Comparison of ENCODE assay signal across 10 cellular contexts in the genomic region with DNA sequence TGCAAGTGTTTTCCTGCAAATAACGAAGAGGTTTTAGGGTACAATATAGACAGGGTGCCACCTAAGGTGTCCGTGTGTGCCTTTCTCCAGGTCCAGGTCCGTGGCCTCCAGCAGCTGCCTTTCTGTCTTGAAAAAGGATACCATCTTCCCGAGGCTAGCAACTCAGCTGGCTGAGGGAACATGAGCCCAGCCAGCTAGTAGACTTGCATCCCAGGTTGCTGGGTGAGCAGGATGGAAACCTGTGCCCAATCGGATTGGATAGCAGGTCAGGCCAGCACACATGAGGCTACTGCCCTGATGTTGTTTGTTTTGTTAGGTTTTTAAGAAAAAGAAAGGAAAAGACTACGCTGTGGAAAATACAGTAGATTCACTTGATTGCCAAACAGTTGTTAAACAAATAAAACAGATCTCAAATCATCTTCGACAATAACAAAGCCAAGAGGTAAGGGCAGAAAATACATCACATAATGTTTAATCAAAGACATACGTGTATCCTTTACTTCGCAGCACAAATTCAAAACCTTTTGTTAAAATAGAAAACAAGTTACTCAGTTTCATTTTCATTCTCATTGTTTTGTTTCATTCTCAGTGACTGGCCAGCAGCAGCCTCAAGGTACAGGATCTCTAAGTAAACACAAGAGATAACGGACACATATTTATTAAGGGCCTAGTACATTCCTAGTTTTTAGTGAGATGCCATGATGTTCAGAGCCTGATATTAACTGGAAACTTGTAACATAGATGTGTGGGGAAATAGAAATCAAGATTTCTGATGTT.
DNase-seq lines count a peak whose midpoint lies in the region; ATAC-seq and TF ChIP-seq lines count a peak whose summit lies in the region.
"Had no signal": no experiment of that assay in that cellular context is flagged by ENCODE, and none has a peak within 500 bp of the region (broad histone marks: within the 10 kb centered on the region; RNA-seq: fewer than 3 reads in every experiment).

No MANE protein-coding gene starts in this region.

- no peak overlapping the region for H3K27ac Mint-ChIP-seq in Caco-2 (ENCODE audit: unreplicated experiment)
- H3K27ac Mint-ChIP-seq in stimulated activated naive CD8-positive, alpha-beta T cell treated with anti-CD3 and anti-CD28 coated beads, Interleukin-15, amount 100 ng/mL, for 72 hours, result no peak overlapping the region
- H3K27ac Mint-ChIP-seq in naive thymus-derived CD8-positive, alpha-beta T cell, result peak overlapping the region in 1 of 10 donors; percentile 1

- no peaks in the 10 kb centered on the region for H3K9me3 Mint-ChIP-seq in Caco-2 (ENCODE audit: unreplicated experiment)
- H3K9me3 Mint-ChIP-seq in stimulated activated naive CD8-positive, alpha-beta T cell treated with anti-CD3 and anti-CD28 coated beads, Interleukin-15, amount 100 ng/mL, for 72 hours, result no peaks in the 10 kb centered on the region
- no peaks in the 10 kb centered on the region for H3K9me3 Mint-ChIP-seq in naive thymus-derived CD8-positive, alpha-beta T cell

- CTCF ChIA-PET in Caco-2 (lab: Charles Lee), result no interaction called here

- H3K36me3 ChIP-seq in SJSA1 (no peaks in the 10 kb centered on the region), Caco-2 (ENCODE audit: control insufficient read depth, insufficient read depth, low read length) (no peaks in the 10 kb centered on the region)

- H3K27me3 ChIP-seq in SJSA1 (replicated peaks) (no peaks in the 10 kb centered on the region), Caco-2 (replicated peaks; ENCODE audit: control insufficient read depth, insufficient read depth, low read length) (no peaks in the 10 kb centered on the region; the same call in none of the 2 replicates)
- H3K27me3 ChIP-seq: foreskin keratinocyte had no signal

- ATAC-seq in GM19395 (IDR thresholded peaks at IDR 0.05; ENCODE audit: unreplicated experiment), result peak; percentile 82
- no peak for ATAC-seq in stimulated activated naive CD8-positive, alpha-beta T cell treated with anti-CD3 and anti-CD28 coated beads, Interleukin-15, amount 100 ng/mL, for 72 hours
- no peak for ATAC-seq in naive thymus-derived CD8-positive, alpha-beta T cell
- ATAC-seq: foreskin keratinocyte had no signal

- H3K4me1 ChIP-seq in SJSA1 (replicated peaks) (peaks cover 20% of the 10 kb centered on the region), Caco-2 (no peaks in the 10 kb centered on the region)
- H3K4me1 ChIP-seq: foreskin keratinocyte had no signal

- H3K9me3 ChIP-seq in SJSA1 (replicated peaks) (no peaks in the 10 kb centered on the region), Caco-2 (no peaks in the 10 kb centered on the region)

- no peak for TF ChIP-seq CTCF in AG10803 (conservative IDR thresholded peaks at IDR 0.05; ENCODE audit: low read length)
- TF ChIP-seq CTCF in Caco-2 (IDR thresholded peaks at IDR 0.05; ENCODE audit: insufficient read depth in 1 of 2, low read depth in 1 of 2, low read length in 1 of 2, severe bottlenecking in 1 of 2, unreplicated experiment in 1 of 2), result no peak

- H3K4me1 Mint-ChIP-seq in Caco-2 (ENCODE audit: low read depth, unreplicated experiment), result no peaks in the 10 kb centered on the region
- H3K4me1 Mint-ChIP-seq in stimulated activated naive CD8-positive, alpha-beta T cell treated with anti-CD3 and anti-CD28 coated beads, Interleukin-15, amount 100 ng/mL, for 72 hours, result peaks cover 10% of the 10 kb centered on the region
- peaks cover 0 to 6% (median 0%) of the 10 kb centered on the region in 4 donors for H3K4me1 Mint-ChIP-seq in naive thymus-derived CD8-positive, alpha-beta T cell

- no peaks in the 10 kb centered on the region for H3K36me3 Mint-ChIP-seq in Caco-2 (ENCODE audit: insufficient read depth, unreplicated experiment)
- no peaks in the 10 kb centered on the region for H3K36me3 Mint-ChIP-seq in naive thymus-derived CD8-positive, alpha-beta T cell

- H3K4me3 ChIP-seq in AG10803 (ENCODE audit: low read length), result peak overlapping the region; percentile 26
- peak overlapping the region; percentile 19 for H3K4me3 ChIP-seq in SJSA1
- no peak overlapping the region for H3K4me3 ChIP-seq in Caco-2 (ENCODE audit: low read depth, low read length)
- H3K4me3 ChIP-seq: skin epidermis had no signal

- intact Hi-C loops in Caco-2 (cut with micrococcal nuclease; ENCODE audit: unreplicated experiment), result no loop called here

- POLR2A ChIA-PET in Caco-2 (lab: Charles Lee), result no interaction called here
- POLR2A ChIA-PET in naive thymus-derived CD8-positive, alpha-beta T cell (lab: Charles Lee), result no interaction called here

- peak overlapping the region; percentile 16; the same call in 1 of the 2 replicates for H3K27ac ChIP-seq in SJSA1
- H3K27ac ChIP-seq: foreskin keratinocyte had no signal

- H3K27me3 Mint-ChIP-seq in Caco-2 (ENCODE audit: insufficient read depth, unreplicated experiment), result peaks cover 9% of the 10 kb centered on the region
- H3K27me3 Mint-ChIP-seq in stimulated activated naive CD8-positive, alpha-beta T cell treated with anti-CD3 and anti-CD28 coated beads, Interleukin-15, amount 100 ng/mL, for 72 hours, result peaks cover 23% of the 10 kb centered on the region
- peaks cover 7 to 31% (median 15%) of the 10 kb centered on the region in 5 donors for H3K27me3 Mint-ChIP-seq in naive thymus-derived CD8-positive, alpha-beta T cell

- no peak for DNase-seq in AG10803 (ENCODE audit: low read depth)
- DNase-seq in SJSA1 (ENCODE audit: low read depth in 1 of 2, low spot score in 2 of 2), result peak in 1 of 2 experiments; percentile 37
- DNase-seq in kidney glomerular epithelial cell (lab: John Stamatoyannopoulos, UW), result peak; percentile 13
- no peak for DNase-seq in Caco-2
- DNase-seq in stimulated activated naive CD8-positive, alpha-beta T cell treated with anti-CD3 and anti-CD28 coated beads, Interleukin-15, amount 100 ng/mL, for 72 hours, result no peak
- DNase-seq in naive thymus-derived CD8-positive, alpha-beta T cell, result no peak
- no peak for DNase-seq in activated gamma-delta T cell (lab: John Stamatoyannopoulos, UW)
- DNase-seq: foreskin keratinocyte had no signal

- H3K4me3 Mint-ChIP-seq in Caco-2 (ENCODE audit: unreplicated experiment), result no peak overlapping the region
- no peak overlapping the region for H3K4me3 Mint-ChIP-seq in stimulated activated naive CD8-positive, alpha-beta T cell treated with anti-CD3 and anti-CD28 coated beads, Interleukin-15, amount 100 ng/mL, for 72 hours
- peak overlapping the region in 2 of 10 donors; percentile 37 to 53 for H3K4me3 Mint-ChIP-seq in naive thymus-derived CD8-positive, alpha-beta T cell

- no TSS peak for BruUV-seq in Caco-2 (replicated peaks; lab: Mats Ljungman, UMichigan)
